Comparison of ENCODE assay signal across 8 cellular contexts in the genomic region with DNA sequence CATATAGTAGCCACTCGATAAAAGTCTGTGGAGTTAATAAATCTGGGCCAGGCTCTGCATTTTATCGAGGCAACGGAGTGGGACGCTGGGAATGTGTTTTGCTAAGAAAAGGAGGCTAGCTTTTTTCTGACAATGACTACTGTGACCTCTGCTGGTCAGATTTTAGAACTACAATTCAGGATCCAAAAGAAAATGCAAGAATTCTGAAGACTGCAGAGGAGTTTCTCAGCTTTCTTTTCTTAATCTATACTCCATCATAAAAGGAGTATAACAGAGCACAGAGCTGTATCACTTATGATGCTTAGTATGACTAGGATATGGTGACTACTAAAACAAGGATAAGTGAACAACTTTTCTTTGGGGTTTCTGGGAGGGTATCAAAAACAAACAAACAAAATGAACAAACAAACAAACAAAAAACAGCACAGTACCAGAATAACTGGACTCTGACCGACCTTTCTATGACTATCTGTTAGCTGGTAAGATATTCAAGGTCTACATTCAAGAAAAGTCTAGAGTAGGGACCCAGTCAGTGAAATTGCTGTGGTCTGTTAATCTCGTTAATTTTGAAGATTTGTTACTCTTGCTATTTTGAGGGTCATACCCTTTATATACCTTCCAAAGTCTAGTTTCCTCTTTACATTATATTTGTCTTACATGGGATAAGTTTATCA. TPM values are rescaled to one million over a fixed set of nuclear protein-coding genes. Genes with fewer than 3 reads are reported as not detected.
DNase-seq lines count a peak whose midpoint lies in the region; ATAC-seq and TF ChIP-seq lines count a peak whose summit lies in the region.

No MANE protein-coding gene starts in this region.

- no peak overlapping the region for H3K4me3 Mint-ChIP-seq in activated CD8-positive, alpha-beta T cell treated with anti-CD3 and anti-CD28 coated beads for 36 hours
- H3K4me3 Mint-ChIP-seq in activated CD8-positive, alpha-beta T cell treated with anti-CD3 and anti-CD28 coated beads, Interleukin-2, amount 10 ng/mL, durations not matched to agents 7 days and 5 days: no peak overlapping the region

- no peaks in the 10 kb centered on the region for H3K4me1 Mint-ChIP-seq in activated CD8-positive, alpha-beta T cell treated with anti-CD3 and anti-CD28 coated beads for 36 hours (ENCODE audit: low read depth)
- H3K4me1 Mint-ChIP-seq in activated CD8-positive, alpha-beta T cell treated with anti-CD3 and anti-CD28 coated beads, Interleukin-2, amount 10 ng/mL, durations not matched to agents 7 days and 5 days (ENCODE audit: low read depth): no peaks in the 10 kb centered on the region

- peak; percentile 80 for TF ChIP-seq RAD21 in neural cell (conservative IDR thresholded peaks at IDR 0.05)

- H3K36me3 ChIP-seq in Karpas-422 (ENCODE audit: insufficient read depth, low read length) (no peaks in the 10 kb centered on the region), RWPE2 (ENCODE audit: low read depth) (no peaks in the 10 kb centered on the region), esophagus squamous epithelium (no peaks in the 10 kb centered on the region), neural cell (ENCODE audit: insufficient read depth, low read length) (no peaks in the 10 kb centered on the region)

- CTCF ChIA-PET in activated CD8-positive, alpha-beta T cell treated with anti-CD3 and anti-CD28 coated beads for 36 hours (lab: Charles Lee): interaction anchor here (0.6 to 3.1 kb wide), 32 partner anchors 9 to 1341 kb away, joined by 3 to 22 read pairs (median 4); partner anchors contain the start of gene ZDHHC21
- CTCF ChIA-PET in activated CD8-positive, alpha-beta T cell treated with anti-CD3 and anti-CD28 coated beads, Interleukin-2, amount 10 ng/mL, durations not matched to agents 7 days and 5 days (lab: Charles Lee): interaction anchor here (0.7 to 2.3 kb wide), 11 partner anchors 11 to 1341 kb away, joined by 3 to 9 read pairs (median 3); no protein-coding TSS in a partner anchor

- no peaks in the 10 kb centered on the region for H3K9me3 Mint-ChIP-seq in activated CD8-positive, alpha-beta T cell treated with anti-CD3 and anti-CD28 coated beads for 36 hours
- H3K9me3 Mint-ChIP-seq in activated CD8-positive, alpha-beta T cell treated with anti-CD3 and anti-CD28 coated beads, Interleukin-2, amount 10 ng/mL, durations not matched to agents 7 days and 5 days (ENCODE audit: insufficient read depth): no peaks in the 10 kb centered on the region

- no peak for DNase-seq in activated CD8-positive, alpha-beta T cell treated with anti-CD3 and anti-CD28 coated beads for 36 hours
- no peak for DNase-seq in activated CD8-positive, alpha-beta T cell treated with anti-CD3 and anti-CD28 coated beads, Interleukin-2, amount 10 ng/mL, durations not matched to agents 7 days and 5 days
- peak; percentile 82 for DNase-seq in Karpas-422
- DNase-seq in RWPE2 (ENCODE audit: low spot score): no peak
- DNase-seq in esophagus squamous epithelium (lab: John Stamatoyannopoulos, UW): no peak
- no peak for DNase-seq in occipital lobe (lab: John Stamatoyannopoulos, UW)

- H3K4me1 ChIP-seq in Karpas-422 (ENCODE audit: low read length) (peaks cover 3% of the 10 kb centered on the region; the same call in 1 of the 2 replicates), RWPE2 (ENCODE audit: insufficient read depth, poor library complexity, severe bottlenecking) (no peaks in the 10 kb centered on the region), esophagus squamous epithelium (peaks cover 0 to 4% (median 0%) of the 10 kb centered on the region in 3 donors)

- H3K27me3 ChIP-seq in Karpas-422 (ENCODE audit: low read length) (no peaks in the 10 kb centered on the region), RWPE2 (ENCODE audit: insufficient read depth, poor library complexity, severe bottlenecking) (peaks cover 11% of the 10 kb centered on the region), esophagus squamous epithelium (no peaks in the 10 kb centered on the region), neural cell (ENCODE audit: insufficient read depth, low read depth, low read length) (no peaks in the 10 kb centered on the region)

- H3K9ac ChIP-seq in Karpas-422 (ENCODE audit: low read length) (no peak overlapping the region), neural cell (ENCODE audit: low read length) (no peak overlapping the region)

- no peaks in the 10 kb centered on the region for H3F3A ChIP-seq in neural cell (ENCODE audit: insufficient read depth, low read length, poor library complexity, severe bottlenecking)

- H3K4me2 ChIP-seq in Karpas-422 (ENCODE audit: low read depth, low read length, poor library complexity, severe bottlenecking): no peak overlapping the region
- no peak overlapping the region for H3K4me2 ChIP-seq in neural cell (ENCODE audit: low read length)

- no peak overlapping the region for H3K4me3 ChIP-seq in Karpas-422 (ENCODE audit: low read length)
- no peak overlapping the region for H3K4me3 ChIP-seq in RWPE2 (ENCODE audit: severe bottlenecking)
- no peak overlapping the region for H3K4me3 ChIP-seq in esophagus squamous epithelium
- no peak overlapping the region for H3K4me3 ChIP-seq in neural cell (ENCODE audit: low read length)

- H3K27ac ChIP-seq in Karpas-422 (ENCODE audit: low read length): no peak overlapping the region
- H3K27ac ChIP-seq in RWPE2 (ENCODE audit: poor library complexity, severe bottlenecking): no peak overlapping the region
- H3K27ac ChIP-seq in esophagus squamous epithelium: no peak overlapping the region
- H3K27ac ChIP-seq in neural cell (ENCODE audit: low read length): no peak overlapping the region

- peak; percentile 83 for TF ChIP-seq CTCF in activated CD8-positive, alpha-beta T cell treated with anti-CD3 and anti-CD28 coated beads for 36 hours (IDR thresholded peaks at IDR 0.05)
- TF ChIP-seq CTCF in RWPE2 (IDR thresholded peaks at IDR 0.05; ENCODE audit: poor library complexity, severe bottlenecking): peak; percentile 72
- peak; percentile 55 to 77 (median 66) for TF ChIP-seq CTCF in esophagus squamous epithelium (IDR thresholded peaks at IDR 0.05)
- peak; percentile 77 for TF ChIP-seq CTCF in neural cell (IDR thresholded peaks at IDR 0.05; ENCODE audit: poor library complexity, severe bottlenecking)

- H3K36me3 Mint-ChIP-seq in activated CD8-positive, alpha-beta T cell treated with anti-CD3 and anti-CD28 coated beads for 36 hours (ENCODE audit: low read depth): no peaks in the 10 kb centered on the region
- no peaks in the 10 kb centered on the region for H3K36me3 Mint-ChIP-seq in activated CD8-positive, alpha-beta T cell treated with anti-CD3 and anti-CD28 coated beads, Interleukin-2, amount 10 ng/mL, durations not matched to agents 7 days and 5 days (ENCODE audit: low read depth)

- H3K27ac Mint-ChIP-seq in activated CD8-positive, alpha-beta T cell treated with anti-CD3 and anti-CD28 coated beads for 36 hours: no peak overlapping the region
- H3K27ac Mint-ChIP-seq in activated CD8-positive, alpha-beta T cell treated with anti-CD3 and anti-CD28 coated beads, Interleukin-2, amount 10 ng/mL, durations not matched to agents 7 days and 5 days: no peak overlapping the region

- no peaks in the 10 kb centered on the region for H4K20me1 ChIP-seq in Karpas-422 (ENCODE audit: insufficient read depth, low read depth, low read length)
- H4K20me1 ChIP-seq in neural cell (ENCODE audit: insufficient read depth): no peaks in the 10 kb centered on the region

- no peak for ATAC-seq in activated CD8-positive, alpha-beta T cell treated with anti-CD3 and anti-CD28 coated beads for 36 hours
- ATAC-seq in activated CD8-positive, alpha-beta T cell treated with anti-CD3 and anti-CD28 coated beads, Interleukin-2, amount 10 ng/mL, durations not matched to agents 7 days and 5 days: no peak
- ATAC-seq in RWPE2 (ENCODE audit: low read depth) (0 out of 3 replicates have a peak, but pooled peaks have one; percentile 21), HG03521 (IDR thresholded peaks at IDR 0.05; ENCODE audit: unreplicated experiment) (no peak)

- intact Hi-C loops in activated CD8-positive, alpha-beta T cell treated with anti-CD3 and anti-CD28 coated beads for 36 hours (cut with micrococcal nuclease): loop anchor here (1.0 to 5.0 kb wide), 2 partner anchors 152 to 301 kb away; no protein-coding TSS in a partner anchor
- intact Hi-C loops in esophagus squamous epithelium (cut with DNase I): loop anchor here (10.0 kb wide), 2 partner anchors 154 to 304 kb away; no protein-coding TSS in a partner anchor

- no peaks in the 10 kb centered on the region for H3K79me2 ChIP-seq in Karpas-422 (ENCODE audit: low read length)
- no peaks in the 10 kb centered on the region for H3K79me2 ChIP-seq in neural cell (replicated peaks; ENCODE audit: insufficient read depth, low read length)

- H3K9me2 ChIP-seq in Karpas-422 (replicated peaks; ENCODE audit: insufficient read depth, low read length) (no peaks in the 10 kb centered on the region), neural cell (ENCODE audit: insufficient read depth, low read length) (no peaks in the 10 kb centered on the region)

- POLR2A ChIA-PET in activated CD8-positive, alpha-beta T cell treated with anti-CD3 and anti-CD28 coated beads for 36 hours (lab: Charles Lee): interaction anchor here (1.5 kb wide), 1 partner anchor 11 kb away, joined by 4 read pairs; no protein-coding TSS in a partner anchor
- POLR2A ChIA-PET in activated CD8-positive, alpha-beta T cell treated with anti-CD3 and anti-CD28 coated beads, Interleukin-2, amount 10 ng/mL, durations not matched to agents 7 days and 5 days (lab: Charles Lee): no interaction called here

- 21 to 26% methylated on average over 6 of the region's 6 CpGs for WGBS in esophagus squamous epithelium, 2 donors

- no peak overlapping the region for H2AFZ ChIP-seq in Karpas-422 (ENCODE audit: low read length)
- H2AFZ ChIP-seq in neural cell (ENCODE audit: low read depth, low read length): no peak overlapping the region

- TF ChIP-seq POLR2A in esophagus squamous epithelium (IDR thresholded peaks at IDR 0.05): no peak

- no peaks in the 10 kb centered on the region for H3K9me3 ChIP-seq in Karpas-422 (ENCODE audit: low read length)
- H3K9me3 ChIP-seq in RWPE2 (ENCODE audit: severe bottlenecking): no peaks in the 10 kb centered on the region
- H3K9me3 ChIP-seq in esophagus squamous epithelium: no peaks in the 10 kb centered on the region
- H3K9me3 ChIP-seq in neural cell (ENCODE audit: low read length): no peaks in the 10 kb centered on the region

- TF ChIP-seq EP300 in neural cell (conservative IDR thresholded peaks at IDR 0.05; ENCODE audit: poor library complexity, severe bottlenecking): no peak

- H3K27me3 Mint-ChIP-seq in activated CD8-positive, alpha-beta T cell treated with anti-CD3 and anti-CD28 coated beads for 36 hours: peaks cover 12% of the 10 kb centered on the region
- H3K27me3 Mint-ChIP-seq in activated CD8-positive, alpha-beta T cell treated with anti-CD3 and anti-CD28 coated beads, Interleukin-2, amount 10 ng/mL, durations not matched to agents 7 days and 5 days (ENCODE audit: low read depth): peaks cover 13% of the 10 kb centered on the region

RNA-seq across cellular contexts. Expression of gene CER1, which starts 46.2 kb away (rescaled TPM):
- not detected for total RNA-seq in activated CD8-positive, alpha-beta T cell treated with anti-CD3 and anti-CD28 coated beads for 36 hours
- total RNA-seq in activated CD8-positive, alpha-beta T cell treated with anti-CD3 and anti-CD28 coated beads, Interleukin-2, amount 10 ng/mL, durations not matched to agents 7 days and 5 days: not detected
- total RNA-seq in Karpas-422 (2014; rRNA removed; shearing (Covaris generic); ENCODE audit: low replicate concordance): not detected in 2 replicates
- total RNA-seq in esophagus squamous epithelium (not detected), occipital lobe (not detected)
- polyA plus RNA-seq in neural cell: not detected in 2 replicates
- polyA minus RNA-seq in neural cell: not detected in 2 replicates
